ENCODE assay signal across 29 cellular contexts in the genomic region with DNA sequence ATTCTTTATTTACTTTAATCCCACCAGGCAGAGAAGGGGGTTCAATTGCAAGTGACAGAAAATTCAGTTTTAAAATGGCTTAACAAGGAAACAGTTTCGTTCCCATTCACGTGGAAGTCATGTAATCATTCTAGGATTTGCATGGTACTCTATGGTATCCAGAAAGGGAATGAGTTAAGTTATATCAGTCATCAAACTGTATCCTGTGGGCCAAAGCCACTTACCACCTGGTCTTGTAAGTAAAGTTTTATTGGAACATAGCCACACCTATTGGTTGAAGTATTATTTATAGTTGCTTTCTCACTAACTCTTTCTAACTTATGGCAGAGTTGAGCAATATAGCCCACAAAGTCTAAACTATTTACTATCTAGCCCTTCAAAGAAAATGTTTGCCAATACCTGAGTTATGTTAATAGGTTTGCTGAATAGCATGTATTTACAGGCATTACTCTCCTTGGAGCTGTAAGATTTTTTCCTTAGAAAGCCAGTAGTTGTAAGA.
"Had no signal": no experiment of that assay in that cellular context is flagged by ENCODE, and none has a peak within 500 bp of the region (broad histone marks: within the 10 kb centered on the region; RNA-seq: fewer than 3 reads in every experiment).

No MANE protein-coding gene starts in this region.

- H3K4me1 ChIP-seq: pancreas, prostate gland, sigmoid colon, suprapubic skin, tibial artery had no signal

- H3K36me3 ChIP-seq: brain microvascular endothelial cell, pancreas, prostate gland, sigmoid colon, suprapubic skin, tibial artery, WERI-Rb-1 had no signal

- DNase-seq: activated CD4-positive, alpha-beta memory T cell treated with anti-CD3 and anti-CD28 coated beads for 36 hours; activated CD4-positive, alpha-beta T cell treated with anti-CD3 and anti-CD28 coated beads, Interleukin-2, amount 10 ng/mL, durations not matched to agents 24 days and 14 days; activated CD8-positive, alpha-beta memory T cell treated with anti-CD3 and anti-CD28 coated beads, Interleukin-2, amount 50 U/mL, for 4 hours; activated effector memory CD4-positive, alpha-beta T cell treated with anti-CD3 and anti-CD28 coated beads, Interleukin-2, amount 50 U/mL, for 16 hours; activated naive CD4-positive, alpha-beta T cell treated with anti-CD3 and anti-CD28 coated beads, Interleukin-2, amount 10 ng/mL, durations not matched to agents 7 days and 5 days; activated naive CD8-positive, alpha-beta T cell treated with anti-CD3 and anti-CD28 coated beads, Interleukin-2, amount 10 ng/mL, durations not matched to agents 7 days and 5 days; activated T-cell treated with anti-CD3 and anti-CD28 coated beads, Interleukin-2, amount 50 U/mL, for 1 hour; amniotic stem cell; brain microvascular endothelial cell; dorsolateral prefrontal cortex; effector memory CD4-positive, alpha-beta T cell; islet precursor cell; left ventricle myocardium superior; naive thymus-derived CD4-positive, alpha-beta T cell; nucleus accumbens; pancreas; sigmoid colon; stimulated activated CD4-positive, alpha-beta T cell treated with anti-CD3 and anti-CD28 coated beads, Interleukin-15, amount 100 ng/mL, for 24 hours; stimulated activated CD4-positive, alpha-beta T cell treated with anti-CD3 and anti-CD28 coated beads, Interleukin-2, amount 100 ng/mL, for 24 hours; stimulated activated naive CD4-positive, alpha-beta T cell; T-helper 9 cell; tibial artery; WERI-Rb-1 had no signal

- ATAC-seq: activated CD4-positive, CD25-positive, alpha-beta regulatory T cell treated with anti-CD3 and anti-CD28 coated beads, Interleukin-2, amount 50 U/mL, for 24 hours; left ventricle myocardium superior; naive thymus-derived CD4-positive, alpha-beta T cell; pancreas had no signal

- H3K4me3 ChIP-seq: coronary artery, dorsolateral prefrontal cortex, pancreas, prostate gland, sigmoid colon, suprapubic skin, tibial artery had no signal

- H3K36me3 Mint-ChIP-seq: activated CD4-positive, alpha-beta memory T cell treated with anti-CD3 and anti-CD28 coated beads for 36 hours; activated naive CD4-positive, alpha-beta T cell treated with anti-CD3 and anti-CD28 coated beads, Interleukin-2, amount 10 ng/mL, durations not matched to agents 7 days and 5 days; activated naive CD8-positive, alpha-beta T cell treated with anti-CD3 and anti-CD28 coated beads, Interleukin-2, amount 10 ng/mL, durations not matched to agents 7 days and 5 days; mesothelial cell of epicardium had no signal

- H3K27ac Mint-ChIP-seq: activated CD4-positive, alpha-beta memory T cell treated with anti-CD3 and anti-CD28 coated beads for 36 hours; activated CD4-positive, alpha-beta T cell treated with anti-CD3 and anti-CD28 coated beads, Interleukin-2, amount 10 ng/mL, durations not matched to agents 24 days and 14 days; activated naive CD4-positive, alpha-beta T cell treated with anti-CD3 and anti-CD28 coated beads, Interleukin-2, amount 10 ng/mL, durations not matched to agents 7 days and 5 days; activated naive CD8-positive, alpha-beta T cell treated with anti-CD3 and anti-CD28 coated beads, Interleukin-2, amount 10 ng/mL, durations not matched to agents 7 days and 5 days; activated T-helper 1 cell treated with anti-CD3 and anti-CD28 coated beads, Interleukin-12 subunit alpha, Interleukin-12 subunit beta, Interleukin-2, Interleukin-4 antibody, amounts not matched to agents 30 ng/mL and 10 ng/mL and 1 ng/mL, durations not matched to agents 14 hours and 24 hours and 36 hours; mesothelial cell of epicardium; naive thymus-derived CD4-positive, alpha-beta T cell had no signal

- H3K27me3 ChIP-seq: brain microvascular endothelial cell, pancreas, sigmoid colon, suprapubic skin had no signal

- H3K4me1 Mint-ChIP-seq: activated CD4-positive, alpha-beta T cell treated with anti-CD3 and anti-CD28 coated beads, Interleukin-2, amount 10 ng/mL, durations not matched to agents 24 days and 14 days; activated naive CD4-positive, alpha-beta T cell treated with anti-CD3 and anti-CD28 coated beads, Interleukin-2, amount 10 ng/mL, durations not matched to agents 7 days and 5 days; mesothelial cell of epicardium had no signal

- H3K27ac ChIP-seq: brain microvascular endothelial cell, coronary artery, dorsolateral prefrontal cortex, pancreas, prostate gland, sigmoid colon, suprapubic skin, tibial artery, WERI-Rb-1 had no signal

- H3K9me3 ChIP-seq: pancreas, prostate gland, suprapubic skin, tibial artery had no signal

- H3K9me3 Mint-ChIP-seq: activated CD4-positive, alpha-beta T cell treated with anti-CD3 and anti-CD28 coated beads, Interleukin-2, amount 10 ng/mL, durations not matched to agents 24 days and 14 days had no signal

- H3K4me3 Mint-ChIP-seq: activated CD4-positive, alpha-beta memory T cell treated with anti-CD3 and anti-CD28 coated beads for 36 hours; activated CD4-positive, alpha-beta T cell treated with anti-CD3 and anti-CD28 coated beads, Interleukin-2, amount 10 ng/mL, durations not matched to agents 24 days and 14 days; activated naive CD4-positive, alpha-beta T cell treated with anti-CD3 and anti-CD28 coated beads, Interleukin-2, amount 10 ng/mL, durations not matched to agents 7 days and 5 days; activated naive CD8-positive, alpha-beta T cell treated with anti-CD3 and anti-CD28 coated beads, Interleukin-2, amount 10 ng/mL, durations not matched to agents 7 days and 5 days; activated T-helper 1 cell treated with anti-CD3 and anti-CD28 coated beads, Interleukin-12 subunit alpha, Interleukin-12 subunit beta, Interleukin-2, Interleukin-4 antibody, amounts not matched to agents 30 ng/mL and 10 ng/mL and 1 ng/mL, durations not matched to agents 14 hours and 24 hours and 36 hours; mesothelial cell of epicardium; naive thymus-derived CD4-positive, alpha-beta T cell had no signal
